ENCODE assay signal across 23 cellular contexts in the genomic region with DNA sequence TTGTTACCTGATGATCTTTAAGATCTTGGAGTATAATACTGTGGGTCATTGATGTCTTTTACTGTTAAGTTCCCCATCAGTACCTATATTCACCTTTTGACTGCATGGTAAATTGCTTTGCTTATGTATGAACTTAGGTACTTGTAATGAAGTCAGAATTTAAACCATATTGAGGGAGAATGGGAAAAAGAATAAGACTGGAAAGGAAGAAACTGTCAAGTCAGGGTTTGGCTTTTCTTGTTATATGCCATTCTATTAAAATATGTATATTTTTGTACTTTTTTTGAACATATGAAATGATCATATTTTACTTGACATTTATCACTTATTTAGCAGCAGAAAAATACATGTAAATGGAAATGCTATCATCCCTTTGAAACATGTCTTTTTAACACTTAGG. TPM values are rescaled to one million over a fixed set of nuclear protein-coding genes. Genes with fewer than 3 reads are reported as not detected.
A peak's percentile ranks its signal among the peaks of the same experiment; 100 is the strongest.
DNase-seq lines count a peak whose midpoint lies in the region; ATAC-seq, FAIRE-seq and TF ChIP-seq lines count a peak whose summit lies in the region.
"Had no signal": no experiment of that assay in that cellular context is flagged by ENCODE, and none has a peak within 500 bp of the region (broad histone marks: within the 10 kb centered on the region; RNA-seq: fewer than 3 reads in every experiment).

No MANE protein-coding gene starts in this region.

- no peak for TF ChIP-seq EP300 in K562 (IDR thresholded peaks at IDR 0.05; ENCODE audit: low read length)

- H3K4ac ChIP-seq in H9 (ENCODE audit: low read depth, low read length), result no peak overlapping the region

- no peak overlapping the region for H2BK15ac ChIP-seq in H9 (ENCODE audit: low read depth, low read length)

- no peak overlapping the region for H3T11ph ChIP-seq in H9 (ENCODE audit: low read length)

- no peaks in the 10 kb centered on the region for H3K27me3 ChIP-seq in H9 (ENCODE audit: insufficient read depth, low read length)
- no peaks in the 10 kb centered on the region for H3K27me3 ChIP-seq in K562 (ENCODE audit: control insufficient read depth in 2 of 2, insufficient read depth in 2 of 2, low read length in 2 of 2)
- H3K27me3 ChIP-seq: BE2C had no signal

- no peak overlapping the region for H3K56ac ChIP-seq in H9 (ENCODE audit: insufficient read length, low read depth, low read length)

- H3K23ac ChIP-seq in H9 (ENCODE audit: insufficient read length, low read depth, low read length), result no peak overlapping the region

- H4K8ac ChIP-seq in H9 (replicated peaks; ENCODE audit: insufficient read length, low read depth, low read length), result no peak overlapping the region

- no peaks in the 10 kb centered on the region for H3K79me1 ChIP-seq in H9 (ENCODE audit: insufficient read depth, low read depth, low read length, poor library complexity, severe bottlenecking)

- H3K79me2 ChIP-seq in H9 (ENCODE audit: insufficient read depth, low read length) (peaks cover 4% of the 10 kb centered on the region; the same call in 1 of the 2 replicates), K562 (ENCODE audit: control insufficient read depth, insufficient read depth, low read length) (peaks cover 83% of the 10 kb centered on the region)

- H2AK5ac ChIP-seq in H9 (ENCODE audit: insufficient read length, low read length), result no peak overlapping the region

- no peak overlapping the region for H2BK20ac ChIP-seq in H9 (ENCODE audit: low read depth, low read length, poor library complexity, severe bottlenecking)

- peaks cover 0 to 17% (median 16%) of the 10 kb centered on the region in 3 experiments; a peak in 5 of 7 replicates for H3K36me3 Mint-ChIP-seq in H9 (ENCODE audit: insufficient read depth in 1 of 3, low read depth in 3 of 3)
- peaks cover 33% of the 10 kb centered on the region for H3K36me3 Mint-ChIP-seq in nephron progenitor cell (ENCODE audit: low read depth)
- H3K36me3 Mint-ChIP-seq: CD4-positive, CD25-positive, alpha-beta regulatory T cell had no signal

- H3K4me1 ChIP-seq in H9 (ENCODE audit: insufficient read depth, low read length) (peaks cover 3% of the 10 kb centered on the region; the same call in 1 of the 2 replicates), K562 (replicated peaks in 1 of 2; ENCODE audit: control insufficient read depth in 2 of 2, insufficient read depth in 2 of 2, low read length in 2 of 2) (peaks cover 21 to 60% of the 10 kb centered on the region in 2 experiments)
- H3K4me1 ChIP-seq: BE2C had no signal

- no peak overlapping the region for H3K14ac ChIP-seq in H9 (ENCODE audit: insufficient read depth, low read length)

- intact Hi-C loops in K562 (cut with micrococcal nuclease), result no loop called here

- no peak for FAIRE-seq in K562 (lab: Jason Lieb, UNC)
- FAIRE-seq: GM12891, GM19239, HepG2 had no signal

- no peak overlapping the region for H2BK5ac ChIP-seq in H9 (ENCODE audit: insufficient read length, low read length)

- DNase-seq in H9, result no peak
- DNase-seq in SK-N-MC (ENCODE audit: low read depth, low spot score), result no peak
- DNase-seq in K562 (ENCODE audit: extremely low read depth in 1 of 4, low spot score in 3 of 4), result no peak
- no peak for DNase-seq in nephron progenitor cell
- DNase-seq in KBM-7, result no peak
- DNase-seq in stimulated activated CD4-positive, alpha-beta T cell treated with anti-CD3 and anti-CD28 coated beads, Interleukin-4, amount 100 ng/mL, for 4 hours, result no peak
- DNase-seq in SK-N-DZ (ENCODE audit: low spot score), result no peak
- DNase-seq: ACHN; BE2C; C1 segment of cervical spinal cord; CD4-positive, CD25-positive, alpha-beta regulatory T cell; CD8-positive, alpha-beta memory T cell; COR-L47; DMS 273 treated with DMSO at 0.1 percent for 48 hours; DND-41; EL; HCEC 1CT had no signal

- no peak overlapping the region for H3K4me3 Mint-ChIP-seq in H9
- no peak overlapping the region for H3K4me3 Mint-ChIP-seq in nephron progenitor cell
- H3K4me3 Mint-ChIP-seq: CD4-positive, CD25-positive, alpha-beta regulatory T cell; IgD-negative memory B cell had no signal

- in situ Hi-C loops in K562 (cut with MboI) (no loop called here), KBM-7 (cut with MboI; ENCODE audit: low pct_unique_long_range_greater_than_20kb, low sequenced_read_pairs) (no loop called here)

- H3K23me2 ChIP-seq in H9 (ENCODE audit: insufficient read length, low read depth, low read length, poor library complexity, severe bottlenecking), result no peaks in the 10 kb centered on the region

- H2BK120ac ChIP-seq in H9 (ENCODE audit: low read depth, low read length, poor library complexity, severe bottlenecking), result no peak overlapping the region

- POLR2A ChIA-PET in K562 (lab: Yijun Ruan, JAX), result interaction anchor here (1.3 to 1.7 kb wide), 2 partner anchors 10 to 13 kb away, joined by 3 to 9 read pairs; no protein-coding TSS in a partner anchor

- H2AFZ ChIP-seq in H9 (ENCODE audit: low read length) (no peak overlapping the region), K562 (ENCODE audit: low read depth, low read length) (no peak overlapping the region)

- no peak overlapping the region for H2BK12ac ChIP-seq in H9 (ENCODE audit: insufficient read length, low read depth, low read length)

- H3K9ac ChIP-seq in H9 (ENCODE audit: extremely low read depth, insufficient read length, low read length), result no peak overlapping the region
- H3K9ac ChIP-seq in SK-N-MC (ENCODE audit: insufficient read length), result no peak overlapping the region
- H3K9ac ChIP-seq in K562 (ENCODE audit: insufficient read depth in 1 of 2, low read depth in 2 of 2, low read length in 2 of 2), result no peak overlapping the region

- H3K27me3 Mint-ChIP-seq in H9 (ENCODE audit: low read depth) (no peaks in the 10 kb centered on the region), nephron progenitor cell (ENCODE audit: low read depth, poor library complexity) (no peaks in the 10 kb centered on the region)
- H3K27me3 Mint-ChIP-seq: CD4-positive, CD25-positive, alpha-beta regulatory T cell; CD8-positive, alpha-beta memory T cell; IgD-negative memory B cell had no signal

- TF ChIP-seq POLR2A in K562 (conservative IDR thresholded peaks at IDR 0.05), result no peak

- H3K9me3 Mint-ChIP-seq in H9, result peaks cover 9 to 23% of the 10 kb centered on the region in 2 experiments; a peak in 4 of 5 replicates
- H3K9me3 Mint-ChIP-seq in nephron progenitor cell, result no peaks in the 10 kb centered on the region
- H3K9me3 Mint-ChIP-seq: CD8-positive, alpha-beta memory T cell; IgD-negative memory B cell had no signal

- H3K4me3 ChIP-seq in SK-N-MC (no peak overlapping the region), K562 (no peak overlapping the region)

- H3K4me1 Mint-ChIP-seq in H9 (peaks cover 66 to 68% of the 10 kb centered on the region in 2 experiments), nephron progenitor cell (peaks cover 28% of the 10 kb centered on the region)

- H3K9me1 ChIP-seq in K562 (ENCODE audit: control insufficient read depth, insufficient read depth, low read length), result no peaks in the 10 kb centered on the region

- no peak for TF ChIP-seq CTCF in H9 (conservative IDR thresholded peaks at IDR 0.05)
- TF ChIP-seq CTCF in K562 (IDR thresholded peaks at IDR 0.05 in 2 of 3, conservative IDR thresholded peaks at IDR 0.05 in 1 of 3; ENCODE audit: insufficient read depth in 2 of 3, low read depth in 1 of 3, low read length in 3 of 3), result no peak
- TF ChIP-seq CTCF in nephron progenitor cell (IDR thresholded peaks at IDR 0.05), result no peak

- ATAC-seq in K562, result no peak
- ATAC-seq in HG03442 (IDR thresholded peaks at IDR 0.05; ENCODE audit: unreplicated experiment), result no peak
- ATAC-seq: HepG2 had no signal

- CTCF ChIA-PET in K562 (lab: Yijun Ruan, JAX; ENCODE audit: low intra/inter-chr PET ratio), result no interaction called here

- H4K20me1 ChIP-seq in H9 (ENCODE audit: control insufficient read depth, insufficient read depth, insufficient read length) (no peaks in the 10 kb centered on the region), K562 (replicated peaks; ENCODE audit: control insufficient read depth, insufficient read depth, low read length) (no peaks in the 10 kb centered on the region)

- H3K36me3 ChIP-seq in SK-N-MC (ENCODE audit: insufficient read depth, low read length) (no peaks in the 10 kb centered on the region), K562 (ENCODE audit: control insufficient read depth, insufficient read depth, low read length) (no peaks in the 10 kb centered on the region)
- H3K36me3 ChIP-seq: BE2C had no signal

- H4K5ac ChIP-seq in H9 (ENCODE audit: insufficient read length, low read depth, low read length), result no peak overlapping the region

- H3K4me2 ChIP-seq in H9 (ENCODE audit: insufficient read depth, insufficient read length, low read length) (no peak overlapping the region), K562 (ENCODE audit: insufficient read depth, low read length) (no peak overlapping the region)

- H4K91ac ChIP-seq in H9 (ENCODE audit: insufficient read length, low read depth, low read length), result no peak overlapping the region

- no peak overlapping the region for H3K27ac ChIP-seq in H9 (ENCODE audit: insufficient read length, low read depth, low read length)
- peak overlapping the region; percentile 67 for H3K27ac ChIP-seq in SK-N-MC
- H3K27ac ChIP-seq in K562 (ENCODE audit: extremely low read depth, low read depth, low read length), result peak overlapping the region; percentile 78; the same call in 2 of the 3 replicates
- H3K27ac ChIP-seq: HL-60 had no signal

- no peak for TF ChIP-seq RAD21 in K562 (CRISPR knock-in tag; conservative IDR thresholded peaks at IDR 0.05 in 1 of 2, IDR thresholded peaks at IDR 0.05 in 1 of 2)

- H3K18ac ChIP-seq in H9 (ENCODE audit: insufficient read length, low read depth, low read length), result no peak overlapping the region

- no TSS peak for BruUV-seq in K562 (replicated peaks; lab: Mats Ljungman, UMichigan)

- H3K27ac Mint-ChIP-seq in H9 (peak overlapping the region in 2 of 3 experiments; percentile 31 to 65; a peak in 3 of 7 replicates), nephron progenitor cell (peak overlapping the region; percentile 33)
- H3K27ac Mint-ChIP-seq: CD4-positive, CD25-positive, alpha-beta regulatory T cell; IgD-negative memory B cell had no signal

- H3K9me3 ChIP-seq in H9 (ENCODE audit: control insufficient read depth, low read depth, low read length), result no peaks in the 10 kb centered on the region
- no peaks in the 10 kb centered on the region for H3K9me3 ChIP-seq in SK-N-MC (ENCODE audit: low read depth, low read length)
- H3K9me3 ChIP-seq in K562 (replicated peaks; ENCODE audit: control insufficient read depth, insufficient read depth, low read depth, low read length), result no peaks in the 10 kb centered on the region
- H3K9me3 ChIP-seq: BE2C had no signal

RNA-seq across cellular contexts. Expression of a gene that starts 58.6 kb away (rescaled TPM):
- total RNA-seq in H9 (2021) (32.9 and 34.0 TPM in 2 replicates), K562 (2014; rRNA removed) (5.8 and 5.9 TPM in 2 replicates), K562 (2014; rRNA removed; fragmentation: Illumina TruSeq; extraction: Trizol) (10.2 and 10.8 TPM in 2 replicates), K562 (2015; rRNA removed; fragmentation: Illumina TruSeq; extraction: Trizol) (10.1 TPM in 2 replicates), K562 (2021) (14.4 and 16.0 TPM in 2 replicates)
- 49.8 and 66.2 TPM in 2 replicates for total RNA-seq in K562 (2011; cell fraction: chromatin; rRNA removed; ENCODE audit: low replicate concordance)
- total RNA-seq in K562 (2011; cell fraction: nucleolus; rRNA removed), result 22.5 and 29.5 TPM in 2 replicates
- 30.6 and 35.2 TPM in 2 replicates for total RNA-seq in K562 (2011; cell fraction: nucleoplasm; rRNA removed)
- polyA plus RNA-seq in K562 (2011; rRNA removed) (10.5 and 13.2 TPM in 2 replicates), K562 (2014; fragmentation: Illumina TruSeq; extraction: Trizol) (11.6 and 12.8 TPM in 2 replicates), K562 (2014; fragmentation: Nextera tagmentation; extraction: Ambion mirVana) (1 to 10 TPM; 1.1 to 2.6 TPM), K562 (2014; rRNA removed) (5.2 and 5.9 TPM in 2 replicates)
- polyA plus RNA-seq in K562 (2011; cell fraction: cytosol; rRNA removed), result 8.3 and 14.3 TPM in 2 replicates
- polyA plus RNA-seq in K562 (2011; cell fraction: nucleus; rRNA removed), result 17.4 and 19.9 TPM in 2 replicates
- 5.3 and 6.2 TPM in 2 replicates for polyA plus RNA-seq in K562 (2012)
- polyA minus RNA-seq in K562 (2011; rRNA and poly(A)+ RNA removed), result 52.8 and 56.9 TPM in 2 replicates
- polyA minus RNA-seq in K562 (2011; cell fraction: cytosol; rRNA and poly(A)+ RNA removed), result 33.8 and 39.5 TPM in 2 replicates
- polyA minus RNA-seq in K562 (2011; cell fraction: nucleus; rRNA and poly(A)+ RNA removed), result 24.6 and 45.3 TPM in 2 replicates
- 6.7 and 8.4 TPM in 2 replicates for polyA plus RNA-seq in SK-N-DZ (2014; cell fraction: cytosol; rRNA removed)
- polyA plus RNA-seq in SK-N-DZ (2014; cell fraction: nucleus; rRNA removed), result 7.3 and 15.7 TPM in 2 replicates
